In the genomic region with DNA sequence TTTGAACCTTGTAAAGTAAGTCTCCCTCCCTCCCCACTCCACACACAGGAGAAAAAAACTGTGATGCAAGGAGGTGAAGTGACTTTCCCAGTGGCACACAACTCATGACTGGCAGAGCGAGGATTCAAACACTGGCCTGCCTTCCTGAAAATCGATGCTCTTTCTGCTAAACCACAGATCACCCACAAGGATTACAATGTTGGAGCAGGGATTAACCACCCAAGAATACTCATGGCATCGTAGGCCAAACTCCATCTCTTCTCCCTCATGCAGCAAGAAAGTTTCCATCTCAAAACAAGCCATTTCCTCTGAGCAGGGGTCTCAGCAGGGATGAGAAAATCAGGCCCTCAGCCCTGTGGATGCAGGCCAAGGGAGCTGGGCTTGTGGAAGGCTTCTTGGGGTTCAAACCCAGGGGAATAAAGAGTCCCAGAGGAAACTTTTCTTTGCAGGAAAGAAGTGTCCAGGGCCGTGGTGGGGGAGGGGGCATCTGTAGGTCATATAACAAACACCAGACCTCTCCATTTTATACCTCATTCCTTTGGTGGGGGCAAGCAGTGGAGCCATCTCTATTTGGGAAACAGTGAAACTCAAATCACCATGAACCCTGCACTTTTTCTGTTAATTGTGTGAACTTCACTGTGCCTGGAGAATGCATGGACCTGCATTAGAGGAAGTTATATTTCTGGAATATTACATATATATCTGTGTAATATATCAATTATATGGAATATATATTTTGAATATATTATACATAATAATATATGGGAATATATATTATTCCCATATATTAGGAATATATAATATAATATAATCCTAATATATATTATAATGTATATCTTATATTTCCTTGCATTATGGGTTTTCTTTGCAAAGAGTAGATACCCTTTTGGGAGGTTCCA, we compare ENCODE assay signal across 17 cellular contexts.
DNase-seq lines count a peak whose midpoint lies in the region; TF ChIP-seq lines count a peak whose summit lies in the region.
"Had no signal": no experiment of that assay in that cellular context is flagged by ENCODE, and none has a peak within 500 bp of the region (broad histone marks: within the 10 kb centered on the region; RNA-seq: fewer than 3 reads in every experiment).

No MANE protein-coding gene starts in this region.

- H2AFZ ChIP-seq in smooth muscle cell (ENCODE audit: low read depth), result no peak overlapping the region

- no peak for TF ChIP-seq EP300 in esophagus muscularis mucosa (IDR thresholded peaks at IDR 0.05)

- H2AK5ac ChIP-seq in mesendoderm (ENCODE audit: low read length), result no peak overlapping the region

- no peak overlapping the region for H2BK5ac ChIP-seq in mesendoderm (ENCODE audit: low read length)

- H4K5ac ChIP-seq in mesendoderm (ENCODE audit: low read length), result no peak overlapping the region

- H3K4me3 ChIP-seq in HUES48 (ENCODE audit: low read depth, low read length) (no peak overlapping the region), WERI-Rb-1 (ENCODE audit: low read depth, low read length) (no peak overlapping the region), mesendoderm (ENCODE audit: low read length) (no peak overlapping the region), smooth muscle cell (no peak overlapping the region), esophagus muscularis mucosa (no peak overlapping the region), coronary artery (no peak overlapping the region)

- peaks cover 41% of the 10 kb centered on the region for H3K4me1 ChIP-seq in HUES48 (ENCODE audit: control insufficient read depth, insufficient read depth, low read length)
- H3K4me1 ChIP-seq in mesendoderm (ENCODE audit: control insufficient read depth, low read depth, low read length), result peaks cover 19% of the 10 kb centered on the region
- peaks cover 33% of the 10 kb centered on the region for H3K4me1 ChIP-seq in smooth muscle cell (ENCODE audit: low read depth)
- peaks cover 0 to 12% (median 9%) of the 10 kb centered on the region in 4 donors for H3K4me1 ChIP-seq in esophagus muscularis mucosa

- H3K18ac ChIP-seq in mesendoderm (ENCODE audit: low read length), result peak overlapping the region; percentile 30

- H3K36me3 ChIP-seq in HUES48 (ENCODE audit: control insufficient read depth, insufficient read depth, low read length), result no peaks in the 10 kb centered on the region
- H3K36me3 ChIP-seq in WERI-Rb-1, result no peaks in the 10 kb centered on the region
- H3K36me3 ChIP-seq in mesendoderm (ENCODE audit: control insufficient read depth, insufficient read depth, low read length), result no peaks in the 10 kb centered on the region
- H3K36me3 ChIP-seq in smooth muscle cell (ENCODE audit: low read depth), result no peaks in the 10 kb centered on the region
- H3K36me3 ChIP-seq in esophagus muscularis mucosa, result no peaks in the 10 kb centered on the region

- H3K4me2 ChIP-seq in mesendoderm (ENCODE audit: low read length) (no peak overlapping the region), smooth muscle cell (peak overlapping the region; percentile 49)

- no CpG with 5 or more reads among the region's 4 CpGs for WGBS in mesendoderm (ENCODE audit: extremely low coverage, insufficient coverage, low lambda C conversion rate)
- 11% methylated on average over 4 of the region's 4 CpGs for WGBS in smooth muscle cell (ENCODE audit: low lambda C conversion rate)
- WGBS in esophagus muscularis mucosa, result 74% methylated on average over 4 of the region's 4 CpGs

- no peak overlapping the region for H3K9ac ChIP-seq in HUES48 (ENCODE audit: low read depth, low read length)
- no peak overlapping the region for H3K9ac ChIP-seq in mesendoderm (ENCODE audit: low read length)
- no peak overlapping the region for H3K9ac ChIP-seq in smooth muscle cell (ENCODE audit: low read depth)

- no peaks in the 10 kb centered on the region for H3K79me1 ChIP-seq in mesendoderm (ENCODE audit: low read length)

- peak overlapping the region; percentile 10 for H3K56ac ChIP-seq in mesendoderm (ENCODE audit: low read length)

- H3K79me2 ChIP-seq in mesendoderm (ENCODE audit: control insufficient read depth, insufficient read depth, low read length) (no peaks in the 10 kb centered on the region), smooth muscle cell (ENCODE audit: low read depth) (no peaks in the 10 kb centered on the region)

- H3K27ac ChIP-seq in HUES48 (ENCODE audit: low read depth, low read length) (peak overlapping the region; percentile 92), WERI-Rb-1 (no peak overlapping the region; the same call in 1 of the 2 replicates), mesendoderm (ENCODE audit: low read depth, low read length) (no peak overlapping the region), smooth muscle cell (ENCODE audit: low read depth) (no peak overlapping the region), esophagus muscularis mucosa (replicated peaks in 1 of 4) (no peak overlapping the region), coronary artery (no peak overlapping the region)

- H3K23ac ChIP-seq in mesendoderm (ENCODE audit: low read length), result no peak overlapping the region

- in situ Hi-C loops in KBM-7 (cut with MboI; ENCODE audit: low pct_unique_long_range_greater_than_20kb, low sequenced_read_pairs), result no loop called here

- no peak overlapping the region for H4K8ac ChIP-seq in mesendoderm (ENCODE audit: low read depth, low read length)

- no peaks in the 10 kb centered on the region for H4K20me1 ChIP-seq in smooth muscle cell (ENCODE audit: low read depth)

- H3F3A ChIP-seq in smooth muscle cell (ENCODE audit: low read depth), result peaks cover 25% of the 10 kb centered on the region

- no peak for TF ChIP-seq POLR2A in esophagus muscularis mucosa (IDR thresholded peaks at IDR 0.05; ENCODE audit: low read depth)

- no peak overlapping the region for H2BK120ac ChIP-seq in mesendoderm (ENCODE audit: low read depth, low read length)

- no peak overlapping the region for H3K4ac ChIP-seq in mesendoderm (ENCODE audit: low read depth, low read length)

- H3K27me3 ChIP-seq in HUES48 (ENCODE audit: control insufficient read depth, insufficient read depth, low read length) (no peaks in the 10 kb centered on the region; the same call in 1 of the 2 replicates), WERI-Rb-1 (ENCODE audit: insufficient read depth, low read depth, severe bottlenecking) (peaks cover 3% of the 10 kb centered on the region), mesendoderm (ENCODE audit: insufficient read depth, low read length, poor library complexity) (peaks cover 3% of the 10 kb centered on the region), smooth muscle cell (ENCODE audit: low read depth) (no peaks in the 10 kb centered on the region), esophagus muscularis mucosa (no peaks in the 10 kb centered on the region)

- TF ChIP-seq CTCF in WERI-Rb-1 (IDR thresholded peaks at IDR 0.05; ENCODE audit: low read depth, low read length) (no peak), smooth muscle cell (IDR thresholded peaks at IDR 0.05; ENCODE audit: borderline replicate concordance, insufficient read depth, poor library complexity, severe bottlenecking) (no peak), esophagus muscularis mucosa (IDR thresholded peaks at IDR 0.05) (no peak), coronary artery (IDR thresholded peaks at IDR 0.05) (no peak)

- DNase-seq in WERI-Rb-1 (peak; percentile 35), mesendoderm (no peak), smooth muscle cell (lab: John Stamatoyannopoulos, UW; ENCODE audit: unreplicated experiment) (no peak), esophagus muscularis mucosa (ENCODE audit: extremely low spot score) (no peak), coronary artery (ENCODE audit: low spot score) (no peak), KBM-7 (no peak)
- DNase-seq: ACHN, AML-193, COR-L47, DMS153, H7, NCI-H1417, NCI-H187 treated with DMSO at 0.1 percent for 48 hours, NCI-H446, OCI-M1, RPMI8226 had no signal

- H3K9me3 ChIP-seq in HUES48 (ENCODE audit: control insufficient read depth, insufficient read depth, low read length) (no peaks in the 10 kb centered on the region; the same call in 1 of the 2 replicates), WERI-Rb-1 (ENCODE audit: severe bottlenecking) (no peaks in the 10 kb centered on the region), smooth muscle cell (replicated peaks; ENCODE audit: low read depth) (no peaks in the 10 kb centered on the region), esophagus muscularis mucosa (no peaks in the 10 kb centered on the region)

- intact Hi-C loops in esophagus muscularis mucosa (cut with DNase I), result no loop called here

- H2BK15ac ChIP-seq in mesendoderm (replicated peaks; ENCODE audit: low read depth), result no peak overlapping the region
